Comparison of ENCODE assay signal across 9 cellular contexts in the genomic region with DNA sequence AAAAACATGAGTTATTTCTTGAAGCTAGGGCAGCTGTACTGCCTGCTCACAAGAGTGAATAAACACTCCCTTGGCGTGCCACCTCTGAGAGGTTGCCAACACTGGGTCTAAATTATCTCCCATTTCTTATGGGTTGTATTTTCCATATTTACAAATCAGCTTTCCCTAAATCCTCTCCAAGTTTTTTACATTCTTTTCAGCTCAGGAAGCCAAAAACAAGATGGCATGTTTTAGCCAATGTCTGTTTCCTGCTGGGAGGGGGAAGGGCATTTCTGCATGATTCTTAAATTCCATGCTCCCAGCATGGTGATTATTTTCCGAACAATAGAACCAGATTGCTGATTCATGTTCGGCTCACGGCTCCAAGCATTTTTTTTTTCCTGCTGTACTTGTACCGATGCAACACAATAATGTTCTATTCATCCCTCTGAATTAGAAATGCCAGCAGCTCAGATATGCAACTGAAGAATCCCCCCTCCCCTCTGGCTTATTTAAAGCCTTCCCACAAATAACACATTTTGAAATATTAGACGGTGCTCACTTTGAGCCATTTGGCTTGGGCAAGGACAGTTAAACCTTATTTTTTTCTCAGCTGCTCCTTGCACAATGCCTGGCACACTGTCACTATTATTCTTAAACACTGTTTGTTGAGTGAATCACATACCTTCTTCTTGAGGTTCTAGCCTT.
DNase-seq lines count a peak whose midpoint lies in the region; ATAC-seq lines count a peak whose summit lies in the region.
"Had no signal": no experiment of that assay in that cellular context is flagged by ENCODE, and none has a peak within 500 bp of the region (broad histone marks: within the 10 kb centered on the region; RNA-seq: fewer than 3 reads in every experiment).

No MANE protein-coding gene starts in this region.

- peak; percentile 42 to 63 for ATAC-seq in left cardiac atrium
- ATAC-seq in HG02610 (IDR thresholded peaks at IDR 0.05; ENCODE audit: unreplicated experiment) = no peak

- DNase-seq in left cardiac atrium (peak; percentile 24), cardiac septum (ENCODE audit: low spot score) (no peak), brain pericyte (ENCODE audit: low read depth, low spot score) (peak; percentile 17), iris pigment epithelial cell (ENCODE audit: low read depth) (peak; percentile 76)
- DNase-seq in stimulated activated CD4-positive, alpha-beta T cell treated with anti-CD3 and anti-CD28 coated beads, Interleukin-4, amount 100 ng/mL, for 4 hours = no peak
- no peak for DNase-seq in activated T-cell treated with anti-CD3 and anti-CD28 coated beads, Interleukin-2, amount 50 U/mL, for 1 hour
- DNase-seq in stimulated activated naive CD4-positive, alpha-beta T cell (lab: John Stamatoyannopoulos, UW) = no peak
- DNase-seq: small intestine had no signal

- intact Hi-C loops in left cardiac atrium (cut with DNase I) (loop anchor here in 1 of 2 donors (5.0 kb wide), 1 partner anchor 355 kb away; no protein-coding TSS in a partner anchor), cardiac septum (cut with DNase I) (no loop called here)

Comparison
In these comparisons a context has a peak if more than half of its experiments do, and no peak if none do; other contexts are left out.
1. DNase-seq: peak in left cardiac atrium (single experiment), brain pericyte (single experiment) and iris pigment epithelial cell (single experiment); none in cardiac septum (single experiment), stimulated activated CD4-positive, alpha-beta T cell treated with anti-CD3 and anti-CD28 coated beads, Interleukin-4, amount 100 ng/mL, for 4 hours (0 of 2), activated T-cell treated with anti-CD3 and anti-CD28 coated beads, Interleukin-2, amount 50 U/mL, for 1 hour (single experiment) and stimulated activated naive CD4-positive, alpha-beta T cell (0 of 6).